In the genomic region with DNA sequence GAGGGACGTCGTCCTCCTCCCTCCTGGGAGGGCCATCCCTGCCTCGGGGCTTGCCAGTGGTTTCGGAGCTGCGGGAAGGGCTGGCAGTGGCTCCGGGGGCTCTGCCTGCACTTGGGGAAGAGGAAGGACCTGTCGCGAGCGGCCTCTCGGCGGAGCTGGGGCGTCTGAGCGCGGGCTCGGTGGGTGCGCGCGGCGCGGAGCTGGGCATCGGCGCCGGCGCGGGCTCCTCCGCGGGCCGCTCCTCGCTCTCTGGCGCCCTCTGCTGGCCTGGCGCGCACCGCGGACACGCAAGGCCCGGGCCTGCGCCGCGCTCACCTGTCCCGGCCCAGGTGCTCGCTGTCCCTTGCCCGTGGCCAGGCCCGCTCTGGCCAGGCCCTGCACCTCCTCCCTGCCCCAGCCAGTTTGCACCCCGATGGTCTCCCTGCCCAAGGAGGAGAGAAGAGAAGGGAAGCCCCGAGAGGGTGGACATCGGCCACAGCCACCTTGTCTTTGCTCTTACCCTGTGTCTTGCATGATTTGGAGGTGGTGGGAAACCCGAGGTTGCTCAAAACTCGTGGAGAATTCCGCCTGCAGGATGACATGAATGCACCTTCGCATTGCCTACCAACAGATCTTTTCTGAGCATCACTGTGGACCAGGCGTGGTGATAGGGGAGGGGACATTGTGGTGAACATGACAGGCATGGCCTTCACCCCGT, we compare ENCODE assay signal across 8 cellular contexts.
DNase-seq lines count a peak whose midpoint lies in the region; ATAC-seq, FAIRE-seq and TF ChIP-seq lines count a peak whose summit lies in the region.
"Not testable (repeated sequence)": the region's sequence is repeated elsewhere in the genome, so short reads cannot be mapped to it uniquely, and the experiment has no call there.

No MANE protein-coding gene starts in this region.

- FAIRE-seq in GM18507 (lab: Jason Lieb, UNC), result not testable (repeated sequence)

- ATAC-seq in mucosa of descending colon, result peak; percentile 95

- H3K36me3 ChIP-seq in mucosa of descending colon (ENCODE audit: low read depth), result not testable (repeated sequence)

- H3K4me1 ChIP-seq in mucosa of descending colon (ENCODE audit: low read depth), result not testable (repeated sequence)

- peak; percentile 86 for TF ChIP-seq CTCF in VCaP (conservative IDR thresholded peaks at IDR 0.05)
- TF ChIP-seq CTCF in foreskin fibroblast (IDR thresholded peaks at IDR 0.05; ENCODE audit: low read depth, low read length), result peak; percentile 35
- TF ChIP-seq CTCF in mucosa of descending colon (IDR thresholded peaks at IDR 0.05), result peak; percentile 83

- H3K4me3 ChIP-seq in foreskin fibroblast (ENCODE audit: low read depth in 1 of 2, low read length in 2 of 2), result peak overlapping the region in 1 of 2 donors; percentile 42
- H3K4me3 ChIP-seq in mucosa of descending colon, result not testable (repeated sequence)

- intact Hi-C loops in mucosa of descending colon (cut with DNase I, micrococcal nuclease), result loop anchor here in 1 of 2 donors (10.0 kb wide), 1 partner anchor 123 kb away; no protein-coding TSS in a partner anchor

- DNase-seq in AG08395 (ENCODE audit: low spot score), result peak; percentile 71
- peak; percentile 53 for DNase-seq in GM18507 (ENCODE audit: extremely low spot score, insufficient read length, low read depth)
- DNase-seq in NCI-H2107 treated with DMSO at 0.1 percent for 48 hours (lab: John Stamatoyannopoulos, UW; ENCODE audit: unreplicated experiment), result peak; percentile 0
- peak; percentile 43 for DNase-seq in activated naive CD8-positive, alpha-beta T cell treated with anti-CD3 and anti-CD28 coated beads, Interleukin-2, amount 50 U/mL, for 16 hours (ENCODE audit: low read depth, low spot score)
- DNase-seq in foreskin fibroblast, result peak; percentile 22 to 76
- peak in 2 of 3 donors; percentile 76 to 83 for DNase-seq in mucosa of descending colon
- peak; percentile 72 for DNase-seq in stimulated activated CD4-positive, alpha-beta T cell treated with anti-CD3 and anti-CD28 coated beads, Interleukin-4, amount 100 ng/mL, for 24 hours

- not testable (repeated sequence) for H3K27ac ChIP-seq in VCaP

- H3K9me3 ChIP-seq in mucosa of descending colon, result not testable (repeated sequence)

Comparison
In these comparisons a context has a peak if more than half of its experiments do, and no peak if none do; other contexts are left out.
1. DNase-seq: peak in every context shown above with its lines; median percentile 80 in mucosa of descending colon; 72 in stimulated activated CD4-positive, alpha-beta T cell treated with anti-CD3 and anti-CD28 coated beads, Interleukin-4, amount 100 ng/mL, for 24 hours; 71 in AG08395; 53 in GM18507; 49 in foreskin fibroblast; 43 in activated naive CD8-positive, alpha-beta T cell treated with anti-CD3 and anti-CD28 coated beads, Interleukin-2, amount 50 U/mL, for 16 hours; 0 in NCI-H2107 treated with DMSO at 0.1 percent for 48 hours.
2. CTCF ChIP-seq: peak in every context shown above with its lines; median percentile 86 in VCaP; 83 in mucosa of descending colon; 35 in foreskin fibroblast.